Comparison of ENCODE assay signal across 1 cellular context in genomic region chr1:164982545-164982944, GRCh38.
TF ChIP-seq lines count a peak whose summit lies in the region.

No MANE protein-coding gene starts in this region.

TF ChIP-seq in GM23338, 12 proteins besides CTCF, POLR2A, EP300 and RAD21 (continued from another document):
- TF ChIP-seq, protein P1, sequence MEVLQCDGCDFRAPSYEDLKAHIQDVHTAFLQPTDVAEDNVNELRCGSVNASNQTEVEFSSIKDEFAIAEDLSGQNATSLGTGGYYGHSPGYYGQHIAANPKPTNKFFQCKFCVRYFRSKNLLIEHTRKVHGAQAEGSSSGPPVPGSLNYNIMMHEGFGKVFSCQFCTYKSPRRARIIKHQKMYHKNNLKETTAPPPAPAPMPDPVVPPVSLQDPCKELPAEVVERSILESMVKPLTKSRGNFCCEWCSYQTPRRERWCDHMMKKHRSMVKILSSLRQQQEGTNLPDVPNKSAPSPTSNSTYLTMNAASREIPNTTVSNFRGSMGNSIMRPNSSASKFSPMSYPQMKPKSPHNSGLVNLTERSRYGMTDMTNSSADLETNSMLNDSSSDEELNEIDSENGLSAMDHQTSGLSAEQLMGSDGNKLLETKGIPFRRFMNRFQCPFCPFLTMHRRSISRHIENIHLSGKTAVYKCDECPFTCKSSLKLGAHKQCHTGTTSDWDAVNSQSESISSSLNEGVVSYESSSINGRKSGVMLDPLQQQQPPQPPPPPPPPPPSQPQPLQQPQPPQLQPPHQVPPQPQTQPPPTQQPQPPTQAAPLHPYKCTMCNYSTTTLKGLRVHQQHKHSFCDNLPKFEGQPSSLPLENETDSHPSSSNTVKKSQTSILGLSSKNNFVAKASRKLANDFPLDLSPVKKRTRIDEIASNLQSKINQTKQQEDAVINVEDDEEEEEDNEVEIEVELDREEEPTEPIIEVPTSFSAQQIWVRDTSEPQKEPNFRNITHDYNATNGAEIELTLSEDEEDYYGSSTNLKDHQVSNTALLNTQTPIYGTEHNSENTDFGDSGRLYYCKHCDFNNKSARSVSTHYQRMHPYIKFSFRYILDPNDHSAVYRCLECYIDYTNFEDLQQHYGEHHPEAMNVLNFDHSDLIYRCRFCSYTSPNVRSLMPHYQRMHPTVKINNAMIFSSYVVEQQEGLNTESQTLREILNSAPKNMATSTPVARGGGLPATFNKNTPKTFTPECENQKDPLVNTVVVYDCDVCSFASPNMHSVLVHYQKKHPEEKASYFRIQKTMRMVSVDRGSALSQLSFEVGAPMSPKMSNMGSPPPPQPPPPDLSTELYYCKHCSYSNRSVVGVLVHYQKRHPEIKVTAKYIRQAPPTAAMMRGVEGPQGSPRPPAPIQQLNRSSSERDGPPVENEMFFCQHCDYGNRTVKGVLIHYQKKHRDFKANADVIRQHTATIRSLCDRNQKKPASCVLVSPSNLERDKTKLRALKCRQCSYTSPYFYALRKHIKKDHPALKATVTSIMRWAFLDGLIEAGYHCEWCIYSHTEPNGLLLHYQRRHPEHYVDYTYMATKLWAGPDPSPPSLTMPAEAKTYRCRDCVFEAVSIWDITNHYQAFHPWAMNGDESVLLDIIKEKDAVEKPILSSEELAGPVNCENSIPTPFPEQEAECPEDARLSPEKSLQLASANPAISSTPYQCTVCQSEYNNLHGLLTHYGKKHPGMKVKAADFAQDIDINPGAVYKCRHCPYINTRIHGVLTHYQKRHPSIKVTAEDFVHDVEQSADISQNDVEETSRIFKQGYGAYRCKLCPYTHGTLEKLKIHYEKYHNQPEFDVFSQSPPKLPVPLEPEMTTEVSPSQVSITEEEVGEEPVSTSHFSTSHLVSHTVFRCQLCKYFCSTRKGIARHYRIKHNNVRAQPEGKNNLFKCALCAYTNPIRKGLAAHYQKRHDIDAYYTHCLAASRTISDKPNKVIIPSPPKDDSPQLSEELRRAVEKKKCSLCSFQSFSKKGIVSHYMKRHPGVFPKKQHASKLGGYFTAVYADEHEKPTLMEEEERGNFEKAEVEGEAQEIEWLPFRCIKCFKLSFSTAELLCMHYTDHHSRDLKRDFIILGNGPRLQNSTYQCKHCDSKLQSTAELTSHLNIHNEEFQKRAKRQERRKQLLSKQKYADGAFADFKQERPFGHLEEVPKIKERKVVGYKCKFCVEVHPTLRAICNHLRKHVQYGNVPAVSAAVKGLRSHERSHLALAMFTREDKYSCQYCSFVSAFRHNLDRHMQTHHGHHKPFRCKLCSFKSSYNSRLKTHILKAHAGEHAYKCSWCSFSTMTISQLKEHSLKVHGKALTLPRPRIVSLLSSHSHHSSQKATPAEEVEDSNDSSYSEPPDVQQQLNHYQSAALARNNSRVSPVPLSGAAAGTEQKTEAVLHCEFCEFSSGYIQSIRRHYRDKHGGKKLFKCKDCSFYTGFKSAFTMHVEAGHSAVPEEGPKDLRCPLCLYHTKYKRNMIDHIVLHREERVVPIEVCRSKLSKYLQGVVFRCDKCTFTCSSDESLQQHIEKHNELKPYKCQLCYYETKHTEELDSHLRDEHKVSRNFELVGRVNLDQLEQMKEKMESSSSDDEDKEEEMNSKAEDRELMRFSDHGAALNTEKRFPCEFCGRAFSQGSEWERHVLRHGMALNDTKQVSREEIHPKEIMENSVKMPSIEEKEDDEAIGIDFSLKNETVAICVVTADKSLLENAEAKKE (CRISPR knock-in tag; IDR thresholded peaks at IDR 0.05), result no peak
- TF ChIP-seq ZNF331 (CRISPR knock-in tag; IDR thresholded peaks at IDR 0.05; ENCODE audit: low read depth) (no peak), POLR2AphosphoS5 (IDR thresholded peaks at IDR 0.05; ENCODE audit: low read depth) (no peak), EZH2phosphoT487 (IDR thresholded peaks at IDR 0.05; ENCODE audit: unreplicated experiment) (no peak), STAT1 (IDR thresholded peaks at IDR 0.05; ENCODE audit: unreplicated experiment) (no peak), ETS1 (IDR thresholded peaks at IDR 0.05) (no peak)
